ENCODE assay signal across 8 cellular contexts in the genomic region with DNA sequence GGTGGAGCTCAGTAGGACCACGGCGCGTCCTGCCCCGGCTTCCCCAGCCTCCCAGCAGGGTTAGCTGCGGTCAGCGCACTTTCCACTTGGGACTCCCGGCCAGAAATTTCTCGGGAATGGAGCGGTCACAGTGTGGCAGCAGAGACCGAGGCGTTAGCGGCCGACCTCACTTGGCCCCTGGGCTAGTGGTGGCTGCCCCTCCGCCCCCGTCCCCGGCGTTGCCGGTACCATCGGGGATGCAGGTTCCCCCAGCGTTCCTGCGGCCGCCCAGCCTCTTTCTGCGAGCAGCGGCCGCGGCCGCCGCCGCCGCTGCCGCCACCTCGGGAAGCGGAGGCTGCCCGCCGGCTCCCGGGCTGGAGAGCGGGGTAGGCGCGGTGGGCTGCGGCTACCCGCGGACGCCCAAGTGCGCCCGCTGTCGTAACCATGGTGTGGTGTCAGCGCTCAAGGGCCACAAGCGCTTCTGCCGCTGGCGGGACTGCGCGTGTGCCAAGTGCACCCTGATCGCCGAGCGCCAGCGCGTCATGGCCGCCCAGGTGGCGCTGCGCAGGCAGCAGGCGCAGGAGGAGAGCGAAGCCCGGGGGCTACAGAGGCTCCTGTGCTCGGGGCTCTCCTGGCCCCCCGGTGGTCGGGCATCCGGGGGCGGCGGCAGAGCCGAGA. TPM values are rescaled to one million over a fixed set of nuclear protein-coding genes. Genes with fewer than 3 reads are reported as not detected.
A peak's percentile ranks its signal among the peaks of the same experiment; 100 is the strongest.
DNase-seq lines count a peak whose midpoint lies in the region; ATAC-seq and TF ChIP-seq lines count a peak whose summit lies in the region.

No MANE protein-coding gene starts in this region.

- H3K36me3 ChIP-seq in GM23248 (ENCODE audit: low read depth) (no peaks in the 10 kb centered on the region), mesendoderm (ENCODE audit: control insufficient read depth, insufficient read depth, low read length) (no peaks in the 10 kb centered on the region)

- peak overlapping the region; percentile 92 for H3K56ac ChIP-seq in mesendoderm (ENCODE audit: low read length)

- no peak overlapping the region for H2AK5ac ChIP-seq in mesendoderm (ENCODE audit: low read length)

- CTCF ChIA-PET in WTC11 (lab: Charles Lee) = interaction anchor here (0.7 to 1.4 kb wide), 3 partner anchors 23 to 203 kb away, joined by 3 to 5 read pairs (median 3); no protein-coding TSS in a partner anchor

- no peaks in the 10 kb centered on the region for H3K79me1 ChIP-seq in mesendoderm (ENCODE audit: low read length)

- H3K9me3 ChIP-seq in GM23248 (ENCODE audit: low read depth) = no peaks in the 10 kb centered on the region

- in situ Hi-C loops in GM23248 (cut with MboI) = loop anchor here (10.0 kb wide), 1 partner anchor 632 kb away; no protein-coding TSS in a partner anchor

- H3K9me2 ChIP-seq in GM23248 (ENCODE audit: insufficient read depth) = no peaks in the 10 kb centered on the region

- no peaks in the 10 kb centered on the region; the same call in 1 of the 2 replicates for H3K9me3 Mint-ChIP-seq in WTC11
- no peaks in the 10 kb centered on the region for H3K9me3 Mint-ChIP-seq in endothelial cell (ENCODE audit: unreplicated experiment)
- no peaks in the 10 kb centered on the region for H3K9me3 Mint-ChIP-seq in stimulated activated naive B cell treated with anti-CD40 and anti-IgM and Interleukin-4, amounts not matched to agents 10 μg/mL and 1 μg/mL and 100 μg/mL, for 72 hours

- H3K18ac ChIP-seq in mesendoderm (ENCODE audit: low read length) = peak overlapping the region; percentile 81

- H3K79me2 ChIP-seq in GM23248 (ENCODE audit: insufficient read depth) (no peaks in the 10 kb centered on the region), mesendoderm (ENCODE audit: control insufficient read depth, insufficient read depth, low read length) (no peaks in the 10 kb centered on the region)

- ATAC-seq in WTC11 = peak; percentile 66
- ATAC-seq in stimulated activated naive B cell treated with anti-CD40 and anti-IgM and Interleukin-4, amounts not matched to agents 10 μg/mL and 1 μg/mL and 100 μg/mL, for 72 hours (replicated peaks) = peak; percentile 97
- ATAC-seq in GM19397 (IDR thresholded peaks at IDR 0.05; ENCODE audit: unreplicated experiment) = no peak

- H3K36me3 Mint-ChIP-seq in WTC11 (no peaks in the 10 kb centered on the region), endothelial cell (ENCODE audit: low read depth, unreplicated experiment) (no peaks in the 10 kb centered on the region)
- H3K36me3 Mint-ChIP-seq in stimulated activated naive B cell treated with anti-CD40 and anti-IgM and Interleukin-4, amounts not matched to agents 10 μg/mL and 1 μg/mL and 100 μg/mL, for 72 hours = no peaks in the 10 kb centered on the region

- H3K4me3 Mint-ChIP-seq in WTC11 (peak overlapping the region; percentile 80), endothelial cell (ENCODE audit: unreplicated experiment) (peak overlapping the region; percentile 91)
- H3K4me3 Mint-ChIP-seq in stimulated activated naive B cell treated with anti-CD40 and anti-IgM and Interleukin-4, amounts not matched to agents 10 μg/mL and 1 μg/mL and 100 μg/mL, for 72 hours = peak overlapping the region; percentile 62 to 74

- DNase-seq in DMS 273 (lab: John Stamatoyannopoulos, UW; ENCODE audit: unreplicated experiment) = peak; percentile 94
- peak; percentile 60 for DNase-seq in GM23248
- peak; percentile 88 for DNase-seq in NCI-H1092 treated with DMSO at 0.1 percent for 48 hours (lab: John Stamatoyannopoulos, UW)
- peak; percentile 69 for DNase-seq in WTC11 (ENCODE audit: low spot score)
- peak; percentile 72 for DNase-seq in endothelial cell (ENCODE audit: low spot score)
- DNase-seq in mesendoderm = peak; percentile 87
- peak; percentile 55 for DNase-seq in stimulated activated naive B cell treated with anti-CD40 and anti-IgM and Interleukin-4, amounts not matched to agents 10 μg/mL and 1 μg/mL and 100 μg/mL, for 72 hours

- H3K4ac ChIP-seq in mesendoderm (ENCODE audit: low read depth, low read length) = no peak overlapping the region

- H3K27ac Mint-ChIP-seq in WTC11 (no peak overlapping the region), endothelial cell (ENCODE audit: unreplicated experiment) (no peak overlapping the region)
- no peak overlapping the region for H3K27ac Mint-ChIP-seq in stimulated activated naive B cell treated with anti-CD40 and anti-IgM and Interleukin-4, amounts not matched to agents 10 μg/mL and 1 μg/mL and 100 μg/mL, for 72 hours

- H2BK5ac ChIP-seq in mesendoderm (ENCODE audit: low read length) = peak overlapping the region; percentile 43

- no peaks in the 10 kb centered on the region for H4K20me1 ChIP-seq in GM23248 (ENCODE audit: insufficient read depth)

- 2 to 3% methylated on average over 45 to 54 of the region's 70 CpGs for WGBS in GM23248 (ENCODE audit: low coverage in 1 of 2, low lambda C conversion rate in 2 of 2, missing lambda C conversion rate in 2 of 2), 2 experiments
- WGBS in mesendoderm (ENCODE audit: extremely low coverage, insufficient coverage, low lambda C conversion rate) = no CpG with 5 or more reads among the region's 70 CpGs

- TF ChIP-seq CTCF in WTC11 (IDR thresholded peaks at IDR 0.05) (no peak), endothelial cell (IDR thresholded peaks at IDR 0.05; ENCODE audit: unreplicated experiment) (no peak)

- H2BK15ac ChIP-seq in mesendoderm (replicated peaks; ENCODE audit: low read depth) = no peak overlapping the region

- H3K27ac ChIP-seq in GM23248 = no peak overlapping the region
- H3K27ac ChIP-seq in mesendoderm (ENCODE audit: low read depth, low read length) = peak overlapping the region; percentile 98

- POLR2A ChIA-PET in WTC11 (lab: Charles Lee) = no interaction called here

- H3K23ac ChIP-seq in mesendoderm (ENCODE audit: low read length) = peak overlapping the region; percentile 51

- H4K5ac ChIP-seq in mesendoderm (ENCODE audit: low read length) = no peak overlapping the region

- no peak overlapping the region for H4K8ac ChIP-seq in mesendoderm (ENCODE audit: low read depth, low read length)

- H3F3A ChIP-seq in GM23248 (ENCODE audit: insufficient read depth) = no peaks in the 10 kb centered on the region

- peaks cover 7% of the 10 kb centered on the region for H3K27me3 Mint-ChIP-seq in WTC11 (ENCODE audit: low read depth)
- H3K27me3 Mint-ChIP-seq in endothelial cell (ENCODE audit: unreplicated experiment) = peaks cover 5% of the 10 kb centered on the region
- peaks cover 31 to 54% of the 10 kb centered on the region in 2 donors for H3K27me3 Mint-ChIP-seq in stimulated activated naive B cell treated with anti-CD40 and anti-IgM and Interleukin-4, amounts not matched to agents 10 μg/mL and 1 μg/mL and 100 μg/mL, for 72 hours

- H3K9ac ChIP-seq in GM23248 (no peak overlapping the region), mesendoderm (ENCODE audit: low read length) (peak overlapping the region; percentile 80)

- peak overlapping the region; percentile 84 for H2AFZ ChIP-seq in GM23248

- H3K4me1 Mint-ChIP-seq in WTC11 (peaks cover 22% of the 10 kb centered on the region), endothelial cell (ENCODE audit: unreplicated experiment) (peaks cover 23% of the 10 kb centered on the region)
- peaks cover 5 to 12% of the 10 kb centered on the region in 2 donors for H3K4me1 Mint-ChIP-seq in stimulated activated naive B cell treated with anti-CD40 and anti-IgM and Interleukin-4, amounts not matched to agents 10 μg/mL and 1 μg/mL and 100 μg/mL, for 72 hours

- H3K27me3 ChIP-seq in GM23248 (replicated peaks; ENCODE audit: insufficient read depth) (peaks cover 53% of the 10 kb centered on the region), mesendoderm (ENCODE audit: insufficient read depth, low read length, poor library complexity) (no peaks in the 10 kb centered on the region)

- 0 out of 2 replicates have a peak, but pooled peaks cover 5% of the 10 kb centered on the region for H3K4me1 ChIP-seq in GM23248 (ENCODE audit: insufficient read depth)
- H3K4me1 ChIP-seq in mesendoderm (ENCODE audit: control insufficient read depth, low read depth, low read length) = no peaks in the 10 kb centered on the region

- no peak overlapping the region for H2BK120ac ChIP-seq in mesendoderm (ENCODE audit: low read depth, low read length)

- H3K4me2 ChIP-seq in GM23248 (ENCODE audit: unreplicated experiment) (peak overlapping the region; percentile 89), mesendoderm (ENCODE audit: low read length) (peak overlapping the region; percentile 62)

- H3K4me3 ChIP-seq in GM23248 (peak overlapping the region; percentile 80), mesendoderm (ENCODE audit: low read length) (peak overlapping the region; percentile 64)

TF ChIP-seq in WTC11, 78 proteins besides CTCF, POLR2A, EP300 and RAD21 (continues in another document):
- TF ChIP-seq ZNF263 (CRISPR knock-in tag; IDR thresholded peaks at IDR 0.05; ENCODE audit: low read depth) (0 out of 2 replicates have a peak, but pooled peaks have one; percentile 20), SMAD3 (CRISPR knock-in tag; IDR thresholded peaks at IDR 0.05; ENCODE audit: borderline replicate concordance) (0 out of 2 replicates have a peak, but pooled peaks have one; percentile 12), JAZF1 (CRISPR knock-in tag; IDR thresholded peaks at IDR 0.05) (no peak), TP53 (CRISPR knock-in tag; IDR thresholded peaks at IDR 0.05) (no peak), USF1 (CRISPR knock-in tag; IDR thresholded peaks at IDR 0.05) (no peak; the same call in 1 of the 2 replicates), ESRRA (CRISPR knock-in tag; IDR thresholded peaks at IDR 0.05; ENCODE audit: borderline replicate concordance) (peak; percentile 60; the same call in 1 of the 2 replicates), SOX15 (CRISPR knock-in tag; IDR thresholded peaks at IDR 0.05) (no peak)
- TF ChIP-seq, protein P1, sequence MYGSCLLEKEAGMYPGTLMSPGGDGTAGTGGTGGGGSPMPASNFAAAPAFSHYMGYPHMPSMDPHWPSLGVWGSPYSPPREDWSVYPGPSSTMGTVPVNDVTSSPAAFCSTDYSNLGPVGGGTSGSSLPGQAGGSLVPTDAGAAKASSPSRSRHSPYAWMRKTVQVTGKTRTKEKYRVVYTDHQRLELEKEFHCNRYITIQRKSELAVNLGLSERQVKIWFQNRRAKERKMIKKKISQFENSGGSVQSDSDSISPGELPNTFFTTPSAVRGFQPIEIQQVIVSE (CRISPR knock-in tag; IDR thresholded peaks at IDR 0.05; ENCODE audit: borderline replicate concordance) = no peak

RNA-seq across cellular contexts. Expression of gene DMRTA1, which starts 0.5 kb away (rescaled TPM):
- total RNA-seq in GM23248 (2014; rRNA removed; shearing (Covaris generic)) = 0.11 TPM in 1 of 2 replicates, not detected in the other
- polyA plus RNA-seq in GM23248 (2016; fragmentation: Nextera tagmentation; extraction: Ambion mirVana) = not detected in 2 replicates
- total RNA-seq in WTC11 (2021) (2.4 to 2.8 TPM (median 2.6 TPM) in 3 replicates), endothelial cell (ENCODE audit: unreplicated experiment) (6.3 TPM)
- 3.0 TPM for polyA plus RNA-seq in mesendoderm (2013, experiment 1 of 2)
- 3.0 TPM for polyA plus RNA-seq in mesendoderm (2013, experiment 2 of 2)
